In the genomic region with DNA sequence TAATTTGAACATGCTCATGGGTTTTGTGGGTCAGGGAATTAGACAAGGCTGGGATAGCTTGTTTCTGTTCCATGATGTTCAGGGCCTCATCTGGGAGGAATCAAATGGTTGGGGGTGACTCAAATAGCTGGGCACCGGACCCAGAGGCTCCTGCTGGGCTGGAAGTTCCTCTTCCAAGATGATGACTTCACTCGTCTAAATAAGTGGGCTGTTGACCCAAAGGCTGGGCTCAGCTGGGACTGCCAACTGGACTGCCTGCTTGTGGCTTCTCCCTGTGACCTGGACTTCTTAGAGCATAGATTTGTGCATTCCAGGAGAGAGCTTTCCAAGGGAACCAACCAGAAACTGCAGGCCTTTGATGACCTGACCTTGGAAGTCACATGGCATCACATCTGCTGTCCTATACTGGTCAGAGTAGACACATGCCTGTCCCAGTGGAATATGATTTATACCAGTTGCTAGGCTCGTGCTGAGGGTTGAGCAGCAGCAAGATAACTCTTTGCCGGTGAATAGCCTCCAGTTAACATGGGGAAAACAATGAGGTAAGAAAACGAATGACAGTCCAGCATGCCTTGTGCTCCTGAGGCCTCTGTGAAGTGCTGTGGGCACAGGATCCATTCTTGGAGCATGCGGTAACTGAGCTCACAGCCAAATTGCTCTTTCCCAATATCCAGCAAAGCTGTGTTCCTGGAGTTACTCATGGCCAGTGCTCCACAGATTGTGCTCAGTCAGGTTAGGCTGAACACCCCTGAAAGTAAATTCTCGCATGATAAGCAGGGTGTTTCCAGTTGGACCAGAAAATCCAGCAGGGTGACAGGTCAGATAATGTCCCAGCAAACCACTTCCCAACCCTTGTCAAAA, we compare ENCODE assay signal across 13 cellular contexts.
DNase-seq lines count a peak whose midpoint lies in the region; ATAC-seq and TF ChIP-seq lines count a peak whose summit lies in the region.
"Had no signal": no experiment of that assay in that cellular context is flagged by ENCODE, and none has a peak within 500 bp of the region (broad histone marks: within the 10 kb centered on the region; RNA-seq: fewer than 3 reads in every experiment).

No MANE protein-coding gene starts in this region.

- no peak for TF ChIP-seq CTCF in fibroblast of mammary gland (conservative IDR thresholded peaks at IDR 0.05; ENCODE audit: control insufficient read depth, insufficient read depth, low read depth, low read length)

- DNase-seq in CD1c-positive myeloid dendritic cell (ENCODE audit: extremely low spot score) = peak; percentile 52
- DNase-seq in RPMI7951 (ENCODE audit: low read depth) = peak; percentile 24
- DNase-seq in fibroblast of mammary gland (ENCODE audit: low read depth) = peak; percentile 75
- no peak for DNase-seq in sciatic nerve (ENCODE audit: low spot score)
- no peak for DNase-seq in HuH-7 (ENCODE audit: low spot score)
- no peak for DNase-seq in DMS53 treated with DMSO at 0.1 percent for 48 hours (lab: John Stamatoyannopoulos, UW; ENCODE audit: unreplicated experiment)
- DNase-seq in NCI-H2029 treated with DMSO at 0.1 percent for 48 hours (lab: John Stamatoyannopoulos, UW) = no peak
- DNase-seq: activated naive CD8-positive, alpha-beta T cell treated with anti-CD3 and anti-CD28 coated beads, Interleukin-2, amount 50 U/mL, for 24 hours; heart right ventricle; NCI-H1930; NK-92 treated with Interleukin-12 subunit alpha and Interleukin-12 subunit beta, amount 100 ng/mL, for 24 hours had no signal

- ATAC-seq in sciatic nerve = peak; percentile 52
- no peak for ATAC-seq in GM21576 (IDR thresholded peaks at IDR 0.05; ENCODE audit: unreplicated experiment)
- ATAC-seq: activated naive CD8-positive, alpha-beta T cell treated with anti-CD3 and anti-CD28 coated beads, Interleukin-2, amount 50 U/mL, for 24 hours; SK-N-SH treated with all-trans-retinoic acid at 6 μM for 48 hours had no signal

- intact Hi-C loops in sciatic nerve (cut with DNase I) = no loop called here

- no peak overlapping the region for H3K4me3 ChIP-seq in fibroblast of mammary gland (ENCODE audit: control insufficient read depth, low read depth, low read length)
- H3K4me3 ChIP-seq: heart right ventricle had no signal

Comparison
In these comparisons a context has a peak if more than half of its experiments do, and no peak if none do; other contexts are left out.
1. DNase-seq: peak in CD1c-positive myeloid dendritic cell (single experiment), RPMI7951 (single experiment) and fibroblast of mammary gland (single experiment); none in sciatic nerve (single experiment), HuH-7 (single experiment), DMS53 treated with DMSO at 0.1 percent for 48 hours (single experiment) and NCI-H2029 treated with DMSO at 0.1 percent for 48 hours (single experiment).